In the genomic region with DNA sequence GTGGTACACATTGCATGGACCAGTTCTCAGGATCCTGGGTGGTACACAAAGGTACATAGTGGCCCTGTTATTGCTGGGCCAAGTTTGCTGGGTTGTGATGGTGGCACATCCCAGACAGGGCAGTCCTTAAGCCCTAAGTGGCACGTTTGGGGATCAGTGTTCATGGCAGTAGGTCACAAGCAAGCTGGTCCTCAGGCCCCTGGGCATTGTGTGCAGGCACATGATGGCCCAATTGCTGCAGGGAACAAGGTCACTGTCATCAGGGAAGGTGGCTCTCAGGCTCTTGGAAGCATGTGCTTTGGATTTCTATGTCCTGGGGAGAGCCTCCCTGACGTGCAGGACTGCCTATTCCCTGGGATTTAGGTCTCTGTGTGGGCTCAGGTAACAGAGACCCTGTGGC, we compare ENCODE assay signal across 7 cellular contexts.
"Had no signal": no experiment of that assay in that cellular context is flagged by ENCODE, and none has a peak within 500 bp of the region (broad histone marks: within the 10 kb centered on the region; RNA-seq: fewer than 3 reads in every experiment).

No MANE protein-coding gene starts in this region.

- H3K4me1 Mint-ChIP-seq: IgD-negative memory B cell had no signal

- H3K27me3 Mint-ChIP-seq: IgD-negative memory B cell had no signal

- H3K36me3 Mint-ChIP-seq: IgD-negative memory B cell had no signal

- ATAC-seq: HepG2 had no signal

- H3K4me3 Mint-ChIP-seq: H9, IgD-negative memory B cell had no signal

- H3K9me3 Mint-ChIP-seq: H9 had no signal

- DNase-seq: GM23248, GOT3, H9, HCEC 1CT had no signal

- H2AFZ ChIP-seq: GM23248 had no signal

- H3K27ac Mint-ChIP-seq: H9, IgD-negative memory B cell had no signal

- H3K27ac ChIP-seq: GM23248, HL-60 had no signal

- H3K9ac ChIP-seq: GM23248 had no signal

- H3K4me3 ChIP-seq: GM23248 had no signal
